12 cellular contexts compared by ENCODE assay signal in the genomic region with DNA sequence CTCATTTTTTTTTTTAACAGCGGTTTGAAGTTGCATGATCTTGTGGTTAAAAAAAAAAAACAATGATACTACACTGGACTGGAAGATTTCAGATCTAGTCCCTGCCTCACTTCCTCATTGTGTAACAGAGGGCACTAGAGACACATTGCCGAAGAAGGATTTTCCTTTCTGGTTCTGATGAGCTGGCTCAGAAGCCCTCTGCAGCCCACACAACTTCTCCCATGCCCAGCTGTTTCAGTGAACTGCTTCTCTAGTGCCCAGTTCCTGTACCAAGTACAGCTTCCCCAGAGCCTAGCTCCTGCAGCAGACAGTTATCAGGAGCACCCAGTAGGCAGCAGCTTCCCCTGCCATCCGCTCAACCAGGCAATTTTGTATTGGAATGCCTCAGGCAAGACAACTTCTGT. TPM values are rescaled to one million over a fixed set of nuclear protein-coding genes. Genes with fewer than 3 reads are reported as not detected.
A peak's percentile ranks its signal among the peaks of the same experiment; 100 is the strongest.
DNase-seq lines count a peak whose midpoint lies in the region; ATAC-seq, FAIRE-seq and TF ChIP-seq lines count a peak whose summit lies in the region.
"Had no signal": no experiment of that assay in that cellular context is flagged by ENCODE, and none has a peak within 500 bp of the region (broad histone marks: within the 10 kb centered on the region; RNA-seq: fewer than 3 reads in every experiment).

No MANE protein-coding gene starts in this region.

- no peaks in the 10 kb centered on the region for H3K4me1 ChIP-seq in A673 (ENCODE audit: insufficient read depth, low read length, poor library complexity, severe bottlenecking)

- H3K9me3 ChIP-seq in A673 (ENCODE audit: low read depth, low read length, poor library complexity, severe bottlenecking), result no peaks in the 10 kb centered on the region

- peak; percentile 88 for ATAC-seq in GM21717 (IDR thresholded peaks at IDR 0.05; ENCODE audit: unreplicated experiment)
- ATAC-seq: stimulated activated effector memory CD8-positive, alpha-beta T cell treated with anti-CD3 and anti-CD28 coated beads, Interleukin-12 subunit alpha, Interleukin-12 subunit beta, amount 100 ng/mL, for 72 hours had no signal

- TF ChIP-seq POLR2A in GM12891 (IDR thresholded peaks at IDR 0.05; ENCODE audit: low read depth, low read length), result no peak

- peak; percentile 73 for FAIRE-seq in GM12891 (lab: Jason Lieb, UNC)
- FAIRE-seq: HTR-8/SVneo, RCC 7860 had no signal

- intact Hi-C loops in A673 (cut with micrococcal nuclease; ENCODE audit: unreplicated experiment), result no loop called here

- H3K27ac ChIP-seq in HL-60 (replicated peaks) (peak overlapping the region; percentile 71), A673 (ENCODE audit: low read depth, low read length, poor library complexity, severe bottlenecking) (no peak overlapping the region)

- H3K27me3 ChIP-seq in HL-60 (ENCODE audit: insufficient read depth, poor library complexity, severe bottlenecking), result no peaks in the 10 kb centered on the region
- H3K27me3 ChIP-seq in A673 (replicated peaks; ENCODE audit: insufficient read depth, low read depth, low read length, poor library complexity), result no peaks in the 10 kb centered on the region

- no peak for TF ChIP-seq CTCF in HL-60 (IDR thresholded peaks at IDR 0.05; ENCODE audit: insufficient read depth, low read length)
- no peak for TF ChIP-seq CTCF in A673 (conservative IDR thresholded peaks at IDR 0.05; ENCODE audit: low read depth, low read length)

- no peaks in the 10 kb centered on the region for H3K36me3 ChIP-seq in A673 (ENCODE audit: insufficient read depth, low read length, poor library complexity, severe bottlenecking)

- H3K4me3 ChIP-seq in HL-60 (replicated peaks; ENCODE audit: insufficient read depth, low read length), result no peak overlapping the region
- H3K4me3 ChIP-seq in A673 (ENCODE audit: low read depth, low read length, poor library complexity, severe bottlenecking), result no peak overlapping the region

- CTCF ChIA-PET in A673 (lab: Charles Lee), result no interaction called here

- POLR2A ChIA-PET in A673 (lab: Charles Lee; ENCODE audit: low non-redundant PET), result no interaction called here

- DNase-seq in GM12891 (ENCODE audit: insufficient read length, low spot score) (no peak), HL-60 (ENCODE audit: low read depth in 1 of 2, low spot score in 1 of 2) (peak; percentile 93 to 99), islet precursor cell (peak; percentile 61), A673 (ENCODE audit: low spot score) (no peak), NK-92 (lab: John Stamatoyannopoulos, UW; ENCODE audit: unreplicated experiment) (no peak), DMS79 (lab: John Stamatoyannopoulos, UW) (no peak), COLO668 (lab: John Stamatoyannopoulos, UW; ENCODE audit: unreplicated experiment) (no peak)
- DNase-seq: activated effector memory CD4-positive, alpha-beta T cell treated with Interleukin-2 at 50 U/mL for 16 hours had no signal

- no TSS peak for BruUV-seq in A673 (replicated peaks; lab: Mats Ljungman, UMichigan)

TF ChIP-seq in GM12891, 5 proteins besides CTCF, POLR2A, EP300 and RAD21:
- TF ChIP-seq TAF1 (IDR thresholded peaks at IDR 0.05; ENCODE audit: low read depth, low read length), result no peak
- no peak for TF ChIP-seq POU2F2 (IDR thresholded peaks at IDR 0.05; ENCODE audit: low read depth, low read length)
- TF ChIP-seq SPI1 (IDR thresholded peaks at IDR 0.05; ENCODE audit: low read depth, low read length), result peak; percentile 85
- no peak for TF ChIP-seq PAX5 (IDR thresholded peaks at IDR 0.05; ENCODE audit: insufficient read depth, low read length, severe bottlenecking)

RNA-seq across cellular contexts. Expression of a gene that starts 29.5 kb away (rescaled TPM):
- polyA plus RNA-seq in GM12891 (2012; ENCODE audit: low read depth, missing spikeins), result 2.6 TPM
- 3.7 and 3.8 TPM in 2 replicates for total RNA-seq in A673 (2021)

Comparison
In these comparisons a context has a peak if more than half of its experiments do, and no peak if none do; other contexts are left out.
1. DNase-seq: peak in HL-60 (2 of 2) and islet precursor cell (single experiment); none in GM12891 (single experiment), A673 (single experiment), NK-92 (single experiment), DMS79 (single experiment) and COLO668 (single experiment).